Comparison of ENCODE assay signal across 1 cellular context in the genomic region with DNA sequence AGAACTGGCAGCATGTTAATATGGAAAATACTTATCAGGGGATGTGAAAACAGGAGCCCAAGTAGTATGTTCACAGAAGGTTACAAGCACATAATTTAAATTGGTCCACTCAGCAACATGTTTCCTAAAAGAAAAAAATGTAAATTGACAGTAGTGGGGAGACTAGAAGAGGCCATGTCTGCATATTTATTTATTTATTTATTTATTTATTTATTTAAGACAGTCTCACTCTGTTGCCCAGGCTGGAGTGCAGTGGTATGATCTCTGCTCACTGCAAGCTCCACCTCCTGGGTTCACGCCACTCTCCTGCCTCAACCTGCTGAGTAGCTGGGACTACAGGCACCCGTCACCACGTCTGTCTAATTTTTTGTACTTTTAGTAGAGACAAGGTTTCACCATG.
TF ChIP-seq lines count a peak whose summit lies in the region.

No MANE protein-coding gene starts in this region.

TF ChIP-seq in A549, 52 proteins besides CTCF, POLR2A, EP300 and RAD21:
- TF ChIP-seq ZSCAN20 (CRISPR knock-in tag; IDR thresholded peaks at IDR 0.05): no peak
- TF ChIP-seq ZC3H11A (IDR thresholded peaks at IDR 0.05): peak; percentile 56
